Comparison of ENCODE assay signal across 1 cellular context in genomic region chr21:44766014-44766817, GRCh38.
A peak's percentile ranks its signal among the peaks of the same experiment; 100 is the strongest.
TF ChIP-seq lines count a peak whose summit lies in the region.

No MANE protein-coding gene starts in this region.

TF ChIP-seq in K562, 482 proteins besides CTCF, POLR2A, EP300 and RAD21:
- peak; percentile 33 for TF ChIP-seq FIP1L1 (IDR thresholded peaks at IDR 0.05; ENCODE audit: low read depth, low read length, poor library complexity, severe bottlenecking)
- TF ChIP-seq, protein P1, sequence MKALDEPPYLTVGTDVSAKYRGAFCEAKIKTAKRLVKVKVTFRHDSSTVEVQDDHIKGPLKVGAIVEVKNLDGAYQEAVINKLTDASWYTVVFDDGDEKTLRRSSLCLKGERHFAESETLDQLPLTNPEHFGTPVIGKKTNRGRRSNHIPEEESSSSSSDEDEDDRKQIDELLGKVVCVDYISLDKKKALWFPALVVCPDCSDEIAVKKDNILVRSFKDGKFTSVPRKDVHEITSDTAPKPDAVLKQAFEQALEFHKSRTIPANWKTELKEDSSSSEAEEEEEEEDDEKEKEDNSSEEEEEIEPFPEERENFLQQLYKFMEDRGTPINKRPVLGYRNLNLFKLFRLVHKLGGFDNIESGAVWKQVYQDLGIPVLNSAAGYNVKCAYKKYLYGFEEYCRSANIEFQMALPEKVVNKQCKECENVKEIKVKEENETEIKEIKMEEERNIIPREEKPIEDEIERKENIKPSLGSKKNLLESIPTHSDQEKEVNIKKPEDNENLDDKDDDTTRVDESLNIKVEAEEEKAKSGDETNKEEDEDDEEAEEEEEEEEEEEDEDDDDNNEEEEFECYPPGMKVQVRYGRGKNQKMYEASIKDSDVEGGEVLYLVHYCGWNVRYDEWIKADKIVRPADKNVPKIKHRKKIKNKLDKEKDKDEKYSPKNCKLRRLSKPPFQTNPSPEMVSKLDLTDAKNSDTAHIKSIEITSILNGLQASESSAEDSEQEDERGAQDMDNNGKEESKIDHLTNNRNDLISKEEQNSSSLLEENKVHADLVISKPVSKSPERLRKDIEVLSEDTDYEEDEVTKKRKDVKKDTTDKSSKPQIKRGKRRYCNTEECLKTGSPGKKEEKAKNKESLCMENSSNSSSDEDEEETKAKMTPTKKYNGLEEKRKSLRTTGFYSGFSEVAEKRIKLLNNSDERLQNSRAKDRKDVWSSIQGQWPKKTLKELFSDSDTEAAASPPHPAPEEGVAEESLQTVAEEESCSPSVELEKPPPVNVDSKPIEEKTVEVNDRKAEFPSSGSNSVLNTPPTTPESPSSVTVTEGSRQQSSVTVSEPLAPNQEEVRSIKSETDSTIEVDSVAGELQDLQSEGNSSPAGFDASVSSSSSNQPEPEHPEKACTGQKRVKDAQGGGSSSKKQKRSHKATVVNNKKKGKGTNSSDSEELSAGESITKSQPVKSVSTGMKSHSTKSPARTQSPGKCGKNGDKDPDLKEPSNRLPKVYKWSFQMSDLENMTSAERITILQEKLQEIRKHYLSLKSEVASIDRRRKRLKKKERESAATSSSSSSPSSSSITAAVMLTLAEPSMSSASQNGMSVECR (CRISPR knock-in tag; IDR thresholded peaks at IDR 0.05): 0 out of 2 replicates have a peak, but pooled peaks have one; percentile 5
- TF ChIP-seq POLR2G (IDR thresholded peaks at IDR 0.05; ENCODE audit: low read depth, low read length): peak; percentile 59; the same call in 1 of the 2 replicates
- no peak for TF ChIP-seq ZNF239 (CRISPR knock-in tag; IDR thresholded peaks at IDR 0.05)
- no peak for TF ChIP-seq ATF1 (CRISPR knock-in tag; IDR thresholded peaks at IDR 0.05)
- 0 out of 2 replicates have a peak, but pooled peaks have one; percentile 0 for TF ChIP-seq ATF1 (tag; IDR thresholded peaks at IDR 0.05)
- no peak for TF ChIP-seq CXXC5 (CRISPR knock-in tag; IDR thresholded peaks at IDR 0.05)
- no peak for TF ChIP-seq CBFA2T2 (conservative IDR thresholded peaks at IDR 0.05)
TF ChIP-seq in K562: peak in this region for 4.
